1 cellular context compared by ENCODE assay signal in genomic region chr22:44819966-44820631, GRCh38.
TF ChIP-seq lines count a peak whose summit lies in the region.

No MANE protein-coding gene starts in this region.

TF ChIP-seq in HCT116, 20 proteins besides CTCF, POLR2A, EP300 and RAD21:
- no peak for TF ChIP-seq YY1 (IDR thresholded peaks at IDR 0.05; ENCODE audit: extremely low read depth, insufficient replicate concordance, low read depth, low read length)
- TF ChIP-seq FOSL1 (IDR thresholded peaks at IDR 0.05; ENCODE audit: low read depth): no peak
- TF ChIP-seq POLR2AphosphoS5 (IDR thresholded peaks at IDR 0.05; ENCODE audit: low read depth, low read length): no peak
- no peak for TF ChIP-seq JUND (IDR thresholded peaks at IDR 0.05)
- TF ChIP-seq EZH2 (IDR thresholded peaks at IDR 0.05): no peak
- no peak for TF ChIP-seq CBX3 (IDR thresholded peaks at IDR 0.05; ENCODE audit: low read depth)
- TF ChIP-seq REST (IDR thresholded peaks at IDR 0.05; ENCODE audit: low read depth): no peak
- TF ChIP-seq ZFX (IDR thresholded peaks at IDR 0.05): no peak
- no peak for TF ChIP-seq SIN3A (IDR thresholded peaks at IDR 0.05; ENCODE audit: low read depth)
- TF ChIP-seq TCF7L2 (IDR thresholded peaks at IDR 0.05; ENCODE audit: borderline replicate concordance, extremely low read depth, insufficient read depth, insufficient read length): no peak
- TF ChIP-seq EZH2phosphoT487 (IDR thresholded peaks at IDR 0.05; ENCODE audit: borderline replicate concordance): no peak
- no peak for TF ChIP-seq EGR1 (IDR thresholded peaks at IDR 0.05; ENCODE audit: low read depth)
TF ChIP-seq in HCT116: peak in this region for 0.
